Comparison of ENCODE assay signal across 1 cellular context in genomic region chr11:134284349-134284748, GRCh38. TPM values are rescaled to one million over a fixed set of nuclear protein-coding genes. Genes with fewer than 3 reads are reported as not detected.
"Had no signal": no experiment of that assay in that cellular context is flagged by ENCODE, and none has a peak within 500 bp of the region (broad histone marks: within the 10 kb centered on the region; RNA-seq: fewer than 3 reads in every experiment).

No MANE protein-coding gene starts in this region.

RNA-seq across cellular contexts. Expression of gene GLB1L3, which starts 8.2 kb away (rescaled TPM):
- total RNA-seq: activated B cell treated with CpG ODN at 0.5 μM for 24 hours had no signal
